ENCODE assay signal across 30 cellular contexts in genomic region chr7:47956220-47956619, GRCh38.
"Had no signal": no experiment of that assay in that cellular context is flagged by ENCODE, and none has a peak within 500 bp of the region (broad histone marks: within the 10 kb centered on the region; RNA-seq: fewer than 3 reads in every experiment).

No MANE protein-coding gene starts in this region.

- ATAC-seq: activated CD4-positive, CD25-positive, alpha-beta regulatory T cell treated with anti-CD3 and anti-CD28 coated beads, Interleukin-2, amount 50 U/mL, for 24 hours; activated CD8-positive, alpha-beta T cell treated with anti-CD3 and anti-CD28 coated beads for 36 hours; K562 had no signal

- H3K9me3 ChIP-seq: Peyer's patch, SK-N-SH had no signal

- H3K27ac ChIP-seq: brain microvascular endothelial cell, cardiac muscle cell, Peyer's patch, RWPE1 had no signal

- H3K4me2 ChIP-seq: SK-N-SH had no signal

- DNase-seq: activated CD4-positive, alpha-beta T cell treated with anti-CD3 and anti-CD28 coated beads for 4 hours; activated CD8-positive, alpha-beta T cell treated with anti-CD3 and anti-CD28 coated beads for 36 hours; activated gamma-delta T cell treated with Interleukin-2 at 50 U/mL for 16 hours; activated naive CD4-positive, alpha-beta T cell treated with anti-CD3 and anti-CD28 coated beads, Interleukin-2, amount 10 ng/mL, durations not matched to agents 7 days and 5 days; activated naive CD8-positive, alpha-beta T cell treated with anti-CD3 and anti-CD28 coated beads for 36 hours; activated T-cell treated with anti-CD3 and anti-CD28 coated beads for 4 hours; activated T-cell treated with anti-CD3 and anti-CD28 coated beads, Interleukin-2, amount 50 U/mL, for 48 hours; brain microvascular endothelial cell; cerebellar nuclear complex; Karpas-422; MM.1S; NCI-H1105; NCI-H146; NCI-H1930; NCI-H2171; NCI-H2227 treated with DMSO at 0.1 percent for 48 hours; NCI-H446 treated with DMSO at 0.1 percent for 48 hours; NCI-H524 treated with DMSO at 0.1 percent for 48 hours; NCI-H774; NK-92 treated with Interleukin-12 subunit alpha and Interleukin-12 subunit beta, amount 100 ng/mL, for 24 hours; Peyer's patch; Right ventricle myocardium superior; SJCRH30; SK-N-SH; T-helper 1 cell had no signal

- H3K9me3 Mint-ChIP-seq: activated CD8-positive, alpha-beta T cell treated with anti-CD3 and anti-CD28 coated beads for 36 hours; activated naive CD4-positive, alpha-beta T cell treated with anti-CD3 and anti-CD28 coated beads, Interleukin-2, amount 10 ng/mL, durations not matched to agents 7 days and 5 days; activated naive CD8-positive, alpha-beta T cell treated with anti-CD3 and anti-CD28 coated beads for 36 hours; activated T-helper 2 cell treated with anti-CD3 and anti-CD28 coated beads, Interferon-gamma antibody, Interleukin-2, Interleukin-4, amounts not matched to agents 10 μg/mL and 5 μg/mL and 100 μg/mL, durations not matched to agents 14 hours and 24 hours and 36 hours had no signal

- H3K27me3 ChIP-seq: brain microvascular endothelial cell, cardiac muscle cell, Peyer's patch, SJCRH30 had no signal

- H3K4me3 Mint-ChIP-seq: activated CD8-positive, alpha-beta T cell treated with anti-CD3 and anti-CD28 coated beads for 36 hours; activated naive CD4-positive, alpha-beta T cell treated with anti-CD3 and anti-CD28 coated beads, Interleukin-2, amount 10 ng/mL, durations not matched to agents 7 days and 5 days; activated naive CD8-positive, alpha-beta T cell treated with anti-CD3 and anti-CD28 coated beads for 36 hours had no signal

- H3K27me3 Mint-ChIP-seq: activated CD8-positive, alpha-beta T cell treated with anti-CD3 and anti-CD28 coated beads for 36 hours; activated naive CD4-positive, alpha-beta T cell treated with anti-CD3 and anti-CD28 coated beads, Interleukin-2, amount 10 ng/mL, durations not matched to agents 7 days and 5 days; activated naive CD8-positive, alpha-beta T cell treated with anti-CD3 and anti-CD28 coated beads for 36 hours had no signal

- H3K4me3 ChIP-seq: cardiac muscle cell, K562, Peyer's patch, SJCRH30 had no signal

- H3K4me1 Mint-ChIP-seq: activated naive CD4-positive, alpha-beta T cell treated with anti-CD3 and anti-CD28 coated beads, Interleukin-2, amount 10 ng/mL, durations not matched to agents 7 days and 5 days had no signal

- H3K4me1 ChIP-seq: Peyer's patch had no signal

- H3K9ac ChIP-seq: SK-N-SH had no signal

- H3K27ac Mint-ChIP-seq: activated CD8-positive, alpha-beta T cell treated with anti-CD3 and anti-CD28 coated beads for 36 hours; activated naive CD4-positive, alpha-beta T cell treated with anti-CD3 and anti-CD28 coated beads, Interleukin-2, amount 10 ng/mL, durations not matched to agents 7 days and 5 days; activated naive CD8-positive, alpha-beta T cell treated with anti-CD3 and anti-CD28 coated beads for 36 hours; activated T-helper 2 cell treated with anti-CD3 and anti-CD28 coated beads, Interferon-gamma antibody, Interleukin-2, Interleukin-4, amounts not matched to agents 10 μg/mL and 5 μg/mL and 100 μg/mL, durations not matched to agents 14 hours and 24 hours and 36 hours had no signal
